ENCODE assay signal across 19 cellular contexts in the genomic region with DNA sequence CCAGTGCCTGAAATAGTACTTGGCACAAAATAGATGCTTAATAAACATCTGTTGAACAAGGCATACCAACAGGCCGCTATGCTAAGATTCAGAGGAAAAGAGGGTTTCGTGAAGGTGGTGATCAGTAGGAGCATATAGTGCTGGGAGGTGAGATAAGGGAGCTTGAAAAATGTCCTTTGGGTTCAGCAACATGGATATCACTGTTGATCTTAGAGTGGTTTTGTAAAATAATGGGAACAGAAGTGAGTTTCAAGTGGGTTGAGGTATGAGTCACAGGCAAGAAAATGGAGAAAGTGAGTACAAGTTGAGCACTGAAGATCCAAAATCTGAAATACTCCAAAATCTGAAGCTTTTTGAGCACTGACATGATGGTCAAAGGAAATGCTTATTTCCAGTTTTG. TPM values are rescaled to one million over a fixed set of nuclear protein-coding genes. Genes with fewer than 3 reads are reported as not detected.
DNase-seq lines count a peak whose midpoint lies in the region; ATAC-seq, FAIRE-seq and TF ChIP-seq lines count a peak whose summit lies in the region.
"Had no signal": no experiment of that assay in that cellular context is flagged by ENCODE, and none has a peak within 500 bp of the region (broad histone marks: within the 10 kb centered on the region; RNA-seq: fewer than 3 reads in every experiment).

No MANE protein-coding gene starts in this region.

- peak overlapping the region; percentile 70 for H3K4ac ChIP-seq in trophoblast cell (ENCODE audit: low read depth, low read length)

- H4K8ac ChIP-seq in trophoblast cell (ENCODE audit: low read depth, low read length): no peak overlapping the region

- peaks cover 11 to 12% of the 10 kb centered on the region in 2 experiments; a peak in 3 of 4 replicates for H3K4me1 ChIP-seq in SK-N-SH (ENCODE audit: control insufficient read depth in 1 of 2, insufficient read depth in 2 of 2, low read depth in 1 of 2, low read length in 1 of 2)
- peaks cover 10% of the 10 kb centered on the region for H3K4me1 ChIP-seq in mammary epithelial cell (ENCODE audit: insufficient read depth, low read length)
- H3K4me1 ChIP-seq in trophoblast cell (ENCODE audit: control insufficient read depth in 1 of 2, insufficient read depth in 2 of 2, low read length in 2 of 2): peaks cover 3% of the 10 kb centered on the region in 2 experiments

- no peak overlapping the region for H2AK5ac ChIP-seq in trophoblast cell (ENCODE audit: low read length)

- H3K4me3 ChIP-seq in SK-N-SH (ENCODE audit: low read depth in 2 of 2, low read length in 1 of 2) (no peak overlapping the region), mammary epithelial cell (replicated peaks in 1 of 3; ENCODE audit: insufficient read depth in 1 of 3, low read depth in 2 of 3, low read length in 3 of 3) (no peak overlapping the region), trophoblast cell (ENCODE audit: low read depth, low read length) (no peak overlapping the region)
- H3K4me3 ChIP-seq: GM12878 had no signal

- no peak for TF ChIP-seq CTCF in SK-N-SH (IDR thresholded peaks at IDR 0.05)
- TF ChIP-seq CTCF in MCF 10A (IDR thresholded peaks at IDR 0.05; ENCODE audit: unreplicated experiment): no peak
- no peak for TF ChIP-seq CTCF in mammary epithelial cell (conservative IDR thresholded peaks at IDR 0.05 in 1 of 2, IDR thresholded peaks at IDR 0.05 in 1 of 2; ENCODE audit: extremely low read depth in 1 of 2, insufficient read depth in 1 of 2, low read depth in 1 of 2, low read length in 2 of 2)

- H3K79me1 ChIP-seq in trophoblast cell (ENCODE audit: low read length): peaks cover 11% of the 10 kb centered on the region

- 98% methylated on average over 2 of the region's 2 CpGs for WGBS in SK-N-SH (ENCODE audit: low lambda C conversion rate)
- 95% methylated on average over 2 of the region's 2 CpGs for WGBS in mammary epithelial cell (ENCODE audit: low coverage, missing lambda C conversion rate)
- no CpG with 5 or more reads among the region's 2 CpGs for whole genome bisulfite sequencing in trophoblast cell (ENCODE audit: extremely low coverage, insufficient coverage, insufficient read length)

- H3K14ac ChIP-seq in trophoblast cell (ENCODE audit: low read length): no peak overlapping the region

- no peaks in the 10 kb centered on the region for H3K9me2 ChIP-seq in SK-N-SH

- H3K9me3 ChIP-seq in SK-N-SH: no peaks in the 10 kb centered on the region
- H3K9me3 ChIP-seq in mammary epithelial cell (replicated peaks; ENCODE audit: insufficient read depth, low read length): no peaks in the 10 kb centered on the region
- H3K9me3 ChIP-seq in T-helper 17 cell (ENCODE audit: control insufficient read depth, low read length, poor library complexity, severe bottlenecking): no peaks in the 10 kb centered on the region
- peaks cover 1% of the 10 kb centered on the region for H3K9me3 ChIP-seq in trophoblast cell (ENCODE audit: insufficient read depth, low read depth, low read length)

- H3K4me1 Mint-ChIP-seq in MCF 10A (ENCODE audit: insufficient read depth, unreplicated experiment) (peaks cover 22% of the 10 kb centered on the region), T-helper 17 cell (peaks cover 25% of the 10 kb centered on the region)

- H3K36me3 Mint-ChIP-seq in MCF 10A (ENCODE audit: insufficient read depth, unreplicated experiment) (peaks cover 30% of the 10 kb centered on the region), T-helper 17 cell (ENCODE audit: low read depth) (peaks cover 7% of the 10 kb centered on the region)

- no peak overlapping the region for H2BK5ac ChIP-seq in trophoblast cell (ENCODE audit: low read depth, low read length, poor library complexity)

- H2AFZ ChIP-seq in SK-N-SH (ENCODE audit: low read depth) (no peak overlapping the region), mammary epithelial cell (ENCODE audit: low read depth, low read length) (no peak overlapping the region), trophoblast cell (ENCODE audit: insufficient read depth, low read length, poor library complexity) (no peak overlapping the region)

- CTCF ChIA-PET in SK-N-SH (lab: Yijun Ruan, JAX): interaction anchor here (1.0 to 3.8 kb wide), 3 partner anchors 12 to 407 kb away, joined by 3 to 24 read pairs (median 3); no protein-coding TSS in a partner anchor
- CTCF ChIA-PET in MCF 10A (lab: Yijun Ruan, JAX): interaction anchor here (0.6 to 1.0 kb wide), 2 partner anchors 111 to 387 kb away, joined by 3 to 4 read pairs; no protein-coding TSS in a partner anchor
- CTCF ChIA-PET in mammary epithelial cell (lab: Charles Lee; ENCODE audit: low non-redundant PET): no interaction called here

- no peak overlapping the region for H3K18ac ChIP-seq in trophoblast cell (ENCODE audit: low read length)

- dilution Hi-C loops in mammary epithelial cell (cut with HindIII; ENCODE audit: low sequenced_read_pairs): no loop called here

- H3K23ac ChIP-seq in trophoblast cell (ENCODE audit: low read length): no peak overlapping the region

- H3K4me2 ChIP-seq in SK-N-SH (no peak overlapping the region), mammary epithelial cell (ENCODE audit: insufficient read depth, low read depth, low read length) (no peak overlapping the region), trophoblast cell (ENCODE audit: low read length) (no peak overlapping the region)

- ATAC-seq in SK-N-SH treated with all-trans-retinoic acid at 6 μM for 48 hours (no peak), T-helper 17 cell (no peak), HG03432 (IDR thresholded peaks at IDR 0.05; ENCODE audit: unreplicated experiment) (no peak)
- ATAC-seq: CD8-positive, alpha-beta T cell; GM12878; HepG2 had no signal

- H3K27ac Mint-ChIP-seq in MCF 10A (ENCODE audit: low read depth, unreplicated experiment) (peak overlapping the region; percentile 3), T-helper 17 cell (peak overlapping the region; percentile 41)
- H3K27ac Mint-ChIP-seq: CD8-positive, alpha-beta T cell had no signal

- H3K4me3 Mint-ChIP-seq in MCF 10A (ENCODE audit: unreplicated experiment): no peak overlapping the region
- no peak overlapping the region for H3K4me3 Mint-ChIP-seq in T-helper 17 cell
- H3K4me3 Mint-ChIP-seq: CD14-positive monocyte; CD8-positive, alpha-beta T cell; H9 had no signal

- H3K9ac ChIP-seq in SK-N-SH (no peak overlapping the region), mammary epithelial cell (ENCODE audit: insufficient read depth, low read length) (no peak overlapping the region), trophoblast cell (ENCODE audit: low read length) (no peak overlapping the region)

- intact Hi-C loops in MCF 10A (cut with micrococcal nuclease) (loop anchor here (10.0 kb wide), 1 partner anchor 183 kb away; no protein-coding TSS in a partner anchor), mammary epithelial cell (cut with micrococcal nuclease) (no loop called here)

- no peaks in the 10 kb centered on the region for H3K27me3 Mint-ChIP-seq in MCF 10A (ENCODE audit: insufficient read depth, unreplicated experiment)
- H3K27me3 Mint-ChIP-seq in T-helper 17 cell: no peaks in the 10 kb centered on the region

- no peak overlapping the region for H4K91ac ChIP-seq in trophoblast cell (ENCODE audit: low read depth, low read length)

- H3K27ac ChIP-seq in SK-N-SH (ENCODE audit: low read depth in 2 of 2, low read length in 1 of 2) (no peak overlapping the region), mammary epithelial cell (ENCODE audit: insufficient read depth, low read depth, low read length) (no peak overlapping the region), trophoblast cell (ENCODE audit: low read depth, low read length) (no peak overlapping the region)
- H3K27ac ChIP-seq: 22Rv1 had no signal

- H3K79me2 ChIP-seq in SK-N-SH (ENCODE audit: insufficient read depth) (peaks cover 92% of the 10 kb centered on the region), mammary epithelial cell (ENCODE audit: insufficient read depth, low read length) (peaks cover 73% of the 10 kb centered on the region), trophoblast cell (ENCODE audit: control insufficient read depth, insufficient read depth, low read length, poor library complexity) (peaks cover 16% of the 10 kb centered on the region)

- no peak for DNase-seq in SK-N-SH
- no peak for DNase-seq in MCF 10A (ENCODE audit: unreplicated experiment)
- no peak for DNase-seq in mammary epithelial cell
- no peak for DNase-seq in T-helper 17 cell
- no peak for DNase-seq in trophoblast cell
- no peak for DNase-seq in urothelium cell line (ENCODE audit: low spot score)
- DNase-seq: CD8-positive, alpha-beta T cell; COR-L47; DMS53; GOT3; H9 had no signal

- BruUV-seq in MCF 10A (replicated peaks; lab: Mats Ljungman, UMichigan) (no TSS peak), mammary epithelial cell (replicated peaks; lab: Mats Ljungman, UMichigan) (no TSS peak)

- POLR2A ChIA-PET in SK-N-SH (lab: Yijun Ruan, JAX) (interaction anchor here (0.8 kb wide), 1 partner anchor 30 kb away, joined by 3 read pairs; no protein-coding TSS in a partner anchor), MCF 10A (lab: Yijun Ruan, JAX) (no interaction called here)

- no peaks in the 10 kb centered on the region for H4K20me1 ChIP-seq in SK-N-SH (ENCODE audit: insufficient read depth)
- no peaks in the 10 kb centered on the region for H4K20me1 ChIP-seq in mammary epithelial cell (ENCODE audit: insufficient read depth, low read length)

- no peak for TF ChIP-seq EP300 in SK-N-SH (IDR thresholded peaks at IDR 0.05; ENCODE audit: borderline replicate concordance in 1 of 2, low read depth in 1 of 2, low read length in 1 of 2)

- FAIRE-seq in urothelium cell line (lab: Jason Lieb, UNC): no peak
- FAIRE-seq: GM12878, GM18507, HepG2, HTR-8/SVneo had no signal

- H3K27me3 ChIP-seq in SK-N-SH (ENCODE audit: insufficient read depth): no peaks in the 10 kb centered on the region
- no peaks in the 10 kb centered on the region for H3K27me3 ChIP-seq in mammary epithelial cell (ENCODE audit: insufficient read depth, low read length)
- H3K27me3 ChIP-seq in trophoblast cell (ENCODE audit: insufficient read depth, low read length): no peaks in the 10 kb centered on the region

- in situ Hi-C loops in mammary epithelial cell (cut with MboI; ENCODE audit: low sequenced_read_pairs in 2 of 2): no loop called here

- H3F3A ChIP-seq in SK-N-SH (replicated peaks; ENCODE audit: insufficient read depth): no peaks in the 10 kb centered on the region

- H4K12ac ChIP-seq in trophoblast cell (ENCODE audit: low read depth, low read length): no peak overlapping the region

- H3K36me3 ChIP-seq in SK-N-SH (replicated peaks in 1 of 2; ENCODE audit: control insufficient read depth in 1 of 2, insufficient read depth in 2 of 2, low read length in 1 of 2) (peaks cover 18 to 27% of the 10 kb centered on the region in 2 experiments), mammary epithelial cell (ENCODE audit: insufficient read depth, low read length) (peaks cover 5% of the 10 kb centered on the region), trophoblast cell (ENCODE audit: control insufficient read depth in 1 of 2, insufficient read depth in 2 of 2, low read length in 2 of 2) (peaks cover 12 to 14% of the 10 kb centered on the region in 2 experiments)

- no peaks in the 10 kb centered on the region for H3K9me3 Mint-ChIP-seq in MCF 10A (ENCODE audit: unreplicated experiment)
- H3K9me3 Mint-ChIP-seq: CD8-positive, alpha-beta T cell had no signal

- no peak overlapping the region for H2BK120ac ChIP-seq in trophoblast cell (ENCODE audit: insufficient read depth, low read length, poor library complexity)

- H2BK12ac ChIP-seq in trophoblast cell (ENCODE audit: low read length): no peak overlapping the region

- no peak for TF ChIP-seq RAD21 in SK-N-SH (IDR thresholded peaks at IDR 0.05; ENCODE audit: low read length)

RNA-seq across cellular contexts. Expression of a gene that starts 4.4 kb away (rescaled TPM):
- polyA plus RNA-seq in SK-N-SH (2012; rRNA removed) (18.3 and 22.5 TPM in 2 replicates), mammary epithelial cell (24.4 TPM)
- 10.7 and 15.0 TPM in 2 replicates for polyA plus RNA-seq in SK-N-SH (2012; cell fraction: cytosol; rRNA removed)
- 30.2 and 35.8 TPM in 2 replicates for polyA plus RNA-seq in SK-N-SH (2012; cell fraction: nucleus; rRNA removed)
- total RNA-seq in MCF 10A (2022) (10.6 and 14.9 TPM in 2 replicates), mammary epithelial cell (10 to 100 TPM in 1 of 2 donors, 1 to 10 TPM in 1; 7.2 to 27.7 TPM), T-helper 17 cell (1 to 10 TPM; 3.5 to 6.5 TPM)
- 31.6 TPM for polyA minus RNA-seq in mammary epithelial cell
- polyA plus RNA-seq in trophoblast cell (2013): 24.4 and 24.5 TPM in 2 replicates

RNA-seq across cellular contexts. Expression of a gene that starts 4.5 kb away (rescaled TPM):
- polyA plus RNA-seq in SK-N-SH (2012; rRNA removed) (65.6 and 74.4 TPM in 2 replicates), mammary epithelial cell (30.3 TPM)
- polyA plus RNA-seq in SK-N-SH (2012; cell fraction: cytosol; rRNA removed): 48.7 and 60.6 TPM in 2 replicates
- 20.7 and 40.3 TPM in 2 replicates for polyA plus RNA-seq in SK-N-SH (2012; cell fraction: nucleus; rRNA removed)
- total RNA-seq in MCF 10A (2022) (23.1 and 35.1 TPM in 2 replicates), mammary epithelial cell (10 to 100 TPM; 14.8 to 28.3 TPM), T-helper 17 cell (10 to 100 TPM; 19.1 to 21.6 TPM)
- polyA minus RNA-seq in mammary epithelial cell: 4.1 TPM
- polyA plus RNA-seq in trophoblast cell (2013): 43.4 and 50.7 TPM in 2 replicates
